ENCODE assay signal across 17 cellular contexts in the genomic region with DNA sequence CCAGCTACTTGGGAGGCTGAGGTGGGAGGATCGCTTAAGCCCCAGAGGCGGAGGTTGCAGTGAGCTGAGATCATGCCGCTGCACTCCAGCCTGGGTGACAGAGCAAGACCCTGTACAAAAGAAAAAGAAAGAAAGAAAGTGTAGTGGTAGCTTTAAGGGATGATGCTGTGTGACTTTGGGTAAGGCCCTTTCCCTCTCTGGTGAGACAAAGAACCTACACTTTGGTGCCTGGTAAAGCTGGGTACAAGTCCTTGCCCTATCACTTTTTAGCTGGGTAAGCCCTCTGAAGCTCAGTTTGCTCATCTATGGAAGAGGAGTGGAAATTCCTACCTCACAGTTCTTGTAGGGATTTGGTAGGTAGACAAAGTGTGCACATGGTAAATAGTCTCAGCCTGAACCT. TPM values are rescaled to one million over a fixed set of nuclear protein-coding genes. Genes with fewer than 3 reads are reported as not detected.
A peak's percentile ranks its signal among the peaks of the same experiment; 100 is the strongest.
DNase-seq lines count a peak whose midpoint lies in the region; ATAC-seq, FAIRE-seq and TF ChIP-seq lines count a peak whose summit lies in the region.
"Had no signal": no experiment of that assay in that cellular context is flagged by ENCODE, and none has a peak within 500 bp of the region (broad histone marks: within the 10 kb centered on the region; RNA-seq: fewer than 3 reads in every experiment).

No MANE protein-coding gene starts in this region.

- CTCF ChIA-PET in A549 (lab: Yijun Ruan, JAX) (interaction anchor here (0.9 to 12.8 kb wide), 11 partner anchors 9 to 199 kb away, joined by 3 to 170 read pairs (median 5); no protein-coding TSS in a partner anchor), K562 (lab: Yijun Ruan, JAX; ENCODE audit: low intra/inter-chr PET ratio) (no interaction called here)

- H3K9me3 ChIP-seq in A549 (no peaks in the 10 kb centered on the region), K562 (replicated peaks; ENCODE audit: control insufficient read depth, insufficient read depth, low read depth, low read length) (no peaks in the 10 kb centered on the region), parathyroid adenoma (ENCODE audit: control insufficient read depth, low read length) (no peaks in the 10 kb centered on the region), vagina (no peaks in the 10 kb centered on the region)
- H3K9me3 ChIP-seq: BE2C had no signal

- no peak for FAIRE-seq in A549 (lab: Jason Lieb, UNC)
- no peak for FAIRE-seq in K562 (lab: Jason Lieb, UNC)
- FAIRE-seq: A204.1, G401.6, GM12892 had no signal

- intact Hi-C loops in K562 (cut with micrococcal nuclease): no loop called here
- intact Hi-C loops in vagina (cut with DNase I): no loop called here

- H3K36me3 ChIP-seq in K562 (ENCODE audit: control insufficient read depth, insufficient read depth, low read length) (no peaks in the 10 kb centered on the region), parathyroid adenoma (ENCODE audit: control insufficient read depth, insufficient read depth, low read length) (no peaks in the 10 kb centered on the region), vagina (no peaks in the 10 kb centered on the region)
- H3K36me3 ChIP-seq: BE2C had no signal

- BruUV-seq in K562 (replicated peaks; lab: Mats Ljungman, UMichigan): no TSS peak

- TF ChIP-seq POLR2A in A549 (IDR thresholded peaks at IDR 0.05; ENCODE audit: low read length) (no peak), K562 (conservative IDR thresholded peaks at IDR 0.05) (no peak), vagina (IDR thresholded peaks at IDR 0.05) (no peak)

- no peaks in the 10 kb centered on the region for H4K20me1 ChIP-seq in K562 (replicated peaks; ENCODE audit: control insufficient read depth, insufficient read depth, low read length)

- in situ Hi-C loops in K562 (cut with MboI): no loop called here

- DNase-seq in A549 (ENCODE audit: low read depth in 1 of 2, low spot score in 1 of 2) (no peak), K562 (ENCODE audit: extremely low read depth in 1 of 4, low spot score in 3 of 4) (no peak), vagina (ENCODE audit: extremely low spot score in 2 of 2) (no peak)
- no peak for DNase-seq in central memory CD4-positive, alpha-beta T cell
- DNase-seq: BE2C; CD4-positive, alpha-beta memory T cell; DMS79 treated with DMSO at 0.1 percent for 48 hours; EL; H7 had no signal

- TF ChIP-seq RAD21 in A549 (conservative IDR thresholded peaks at IDR 0.05 in 1 of 2, IDR thresholded peaks at IDR 0.05 in 1 of 2) (no peak), K562 (CRISPR knock-in tag; conservative IDR thresholded peaks at IDR 0.05 in 1 of 2, IDR thresholded peaks at IDR 0.05 in 1 of 2) (no peak)

- H3K4me3 ChIP-seq in A549 (no peak overlapping the region), K562 (no peak overlapping the region), parathyroid adenoma (ENCODE audit: low read depth, low read length) (no peak overlapping the region), vagina (no peak overlapping the region)
- H3K4me3 ChIP-seq: GM23338 had no signal

- no peaks in the 10 kb centered on the region for H3K27me3 ChIP-seq in K562 (ENCODE audit: control insufficient read depth in 2 of 2, insufficient read depth in 2 of 2, low read length in 2 of 2)
- H3K27me3 ChIP-seq in parathyroid adenoma (ENCODE audit: control insufficient read depth, insufficient read depth, low read length): no peaks in the 10 kb centered on the region
- H3K27me3 ChIP-seq in vagina: no peaks in the 10 kb centered on the region
- H3K27me3 ChIP-seq: BE2C had no signal

- ATAC-seq in A549: no peak
- ATAC-seq in K562: no peak
- no peak for ATAC-seq in HG03097 (IDR thresholded peaks at IDR 0.05; ENCODE audit: low FRiP score, unreplicated experiment)
- no peak for ATAC-seq in HG03469 (IDR thresholded peaks at IDR 0.05; ENCODE audit: unreplicated experiment)
- ATAC-seq: GM23338 had no signal

- WGBS in A549 (ENCODE audit: missing lambda C conversion rate): 94% methylated on average over 3 of the region's 3 CpGs
- 92% methylated on average over 3 of the region's 3 CpGs for WGBS in K562 (ENCODE audit: insufficient coverage, low coverage, missing lambda C conversion rate)

- TF ChIP-seq CTCF in A549 (IDR thresholded peaks at IDR 0.05) (no peak), K562 (IDR thresholded peaks at IDR 0.05 in 2 of 3, conservative IDR thresholded peaks at IDR 0.05 in 1 of 3; ENCODE audit: insufficient read depth in 2 of 3, low read depth in 1 of 3, low read length in 3 of 3) (no peak), parathyroid adenoma (IDR thresholded peaks at IDR 0.05) (no peak), vagina (IDR thresholded peaks at IDR 0.05) (no peak)

- H3K4me1 ChIP-seq in A549 (peaks cover 52% of the 10 kb centered on the region), K562 (replicated peaks in 1 of 2; ENCODE audit: control insufficient read depth in 2 of 2, insufficient read depth in 2 of 2, low read length in 2 of 2) (peaks cover 11 to 44% of the 10 kb centered on the region in 2 experiments; a peak in 4 of 5 replicates), parathyroid adenoma (peaks cover 21% of the 10 kb centered on the region), vagina (peaks cover 54% of the 10 kb centered on the region)

- H3K79me2 ChIP-seq in K562 (ENCODE audit: control insufficient read depth, insufficient read depth, low read length) (peaks cover 23% of the 10 kb centered on the region), parathyroid adenoma (no peaks in the 10 kb centered on the region)

- H3K9me1 ChIP-seq in K562 (ENCODE audit: control insufficient read depth, insufficient read depth, low read length): no peaks in the 10 kb centered on the region

- no peak overlapping the region for H3K4me2 ChIP-seq in A549
- H3K4me2 ChIP-seq in K562 (ENCODE audit: insufficient read depth, low read length): no peak overlapping the region
- H3K4me2 ChIP-seq in parathyroid adenoma (ENCODE audit: low read length): no peak overlapping the region
- H3K4me2 ChIP-seq: GM23338 had no signal

- H3K9ac ChIP-seq in K562 (ENCODE audit: insufficient read depth in 1 of 2, low read depth in 2 of 2, low read length in 2 of 2) (no peak overlapping the region), parathyroid adenoma (no peak overlapping the region)

- H3K27ac ChIP-seq in A549: no peak overlapping the region
- H3K27ac ChIP-seq in K562 (ENCODE audit: extremely low read depth, low read depth, low read length): no peak overlapping the region
- H3K27ac ChIP-seq in parathyroid adenoma: peak overlapping the region; percentile 91
- H3K27ac ChIP-seq in vagina: peak overlapping the region; percentile 54
- H3K27ac ChIP-seq: HL-60 had no signal

- H2AFZ ChIP-seq in K562 (ENCODE audit: low read depth, low read length) (no peak overlapping the region), parathyroid adenoma (no peak overlapping the region)
- H2AFZ ChIP-seq: GM23338 had no signal

- TF ChIP-seq EP300 in A549 (IDR thresholded peaks at IDR 0.05) (no peak), K562 (IDR thresholded peaks at IDR 0.05; ENCODE audit: low read length) (no peak)

- POLR2A ChIA-PET in A549 (lab: Yijun Ruan, JAX) (no interaction called here), K562 (lab: Yijun Ruan, JAX) (interaction anchor here (1.2 kb wide), 1 partner anchor 140 kb away, joined by 4 read pairs; a partner anchor contains a TSS)

RNA-seq across cellular contexts. Expression of a gene that starts 1.7 kb away (rescaled TPM):
- 28.3 and 45.3 TPM in 2 replicates for polyA plus RNA-seq in A549 (2011; rRNA removed)
- 30.6 and 35.6 TPM in 2 replicates for polyA plus RNA-seq in A549 (2012; cell fraction: cytosol; rRNA removed)
- 22.9 and 25.9 TPM in 2 replicates for polyA plus RNA-seq in A549 (2012; cell fraction: nucleus; rRNA removed)
- polyA plus RNA-seq in A549 (2017; fragmentation: RNase III; extraction: RNeasy Plus Mini Kit Qiagen cat#74134 plus additional on column Dnase treatment): 31.9 to 41.4 TPM (median 37.6 TPM) in 3 replicates
- polyA minus RNA-seq in A549 (2011; rRNA and poly(A)+ RNA removed): 37.6 and 40.7 TPM in 2 replicates
- 57.2 and 111 TPM in 2 replicates for total RNA-seq in K562 (2011; cell fraction: chromatin; rRNA removed; ENCODE audit: low replicate concordance)
- total RNA-seq in K562 (2011; cell fraction: nucleolus; rRNA removed): 39.6 and 44.2 TPM in 2 replicates
- total RNA-seq in K562 (2011; cell fraction: nucleoplasm; rRNA removed): 63.2 and 85.5 TPM in 2 replicates
- 18.9 and 20.1 TPM in 2 replicates for total RNA-seq in K562 (2014; rRNA removed)
- total RNA-seq in K562 (2014; rRNA removed; fragmentation: Illumina TruSeq; extraction: Trizol): 12.3 TPM in 2 replicates
- 10.5 and 11.5 TPM in 2 replicates for total RNA-seq in K562 (2015; rRNA removed; fragmentation: Illumina TruSeq; extraction: Trizol)
- 35.9 and 41.8 TPM in 2 replicates for total RNA-seq in K562 (2021)
- 23.9 and 25.8 TPM in 2 replicates for polyA plus RNA-seq in K562 (2011; rRNA removed)
- 17.7 and 23.5 TPM in 2 replicates for polyA plus RNA-seq in K562 (2011; cell fraction: cytosol; rRNA removed)
- 55.7 and 92.8 TPM in 2 replicates for polyA plus RNA-seq in K562 (2011; cell fraction: nucleus; rRNA removed)
- 24.4 and 70.9 TPM in 2 replicates for polyA plus RNA-seq in K562 (2012)
- 31.4 and 32.8 TPM in 2 replicates for polyA plus RNA-seq in K562 (2014; fragmentation: Illumina TruSeq; extraction: Trizol)
- polyA plus RNA-seq in K562 (2014; fragmentation: Nextera tagmentation; extraction: Ambion mirVana): 1 to 10 TPM; 2.7 to 2.8 TPM
- 25.6 and 29.4 TPM in 2 replicates for polyA plus RNA-seq in K562 (2014; rRNA removed)
- polyA minus RNA-seq in K562 (2011; rRNA and poly(A)+ RNA removed): 14.2 and 18.2 TPM in 2 replicates
- 16.8 and 18.3 TPM in 2 replicates for polyA minus RNA-seq in K562 (2011; cell fraction: cytosol; rRNA and poly(A)+ RNA removed)
- 32.3 and 34.9 TPM in 2 replicates for polyA minus RNA-seq in K562 (2011; cell fraction: nucleus; rRNA and poly(A)+ RNA removed)
- total RNA-seq in vagina: 22.8 TPM

RNA-seq across cellular contexts. Expression of a gene that starts 58.1 kb away (rescaled TPM):
- polyA plus RNA-seq in A549 (2011; rRNA removed) (66.8 and 82.0 TPM in 2 replicates), A549 (2017; fragmentation: RNase III; extraction: RNeasy Plus Mini Kit Qiagen cat#74134 plus additional on column Dnase treatment) (43.9 to 48.9 TPM (median 46.5 TPM) in 3 replicates), K562 (2011; rRNA removed) (52.4 and 82.6 TPM in 2 replicates), K562 (2014; fragmentation: Illumina TruSeq; extraction: Trizol) (59.1 and 66.6 TPM in 2 replicates), K562 (2014; fragmentation: Nextera tagmentation; extraction: Ambion mirVana) (under 1 TPM; 0.62 to 0.83 TPM), K562 (2014; rRNA removed) (44.0 and 64.7 TPM in 2 replicates)
- polyA plus RNA-seq in A549 (2012; cell fraction: cytosol; rRNA removed): 39.3 and 51.0 TPM in 2 replicates
- 109 and 122 TPM in 2 replicates for polyA plus RNA-seq in A549 (2012; cell fraction: nucleus; rRNA removed)
- 145 and 151 TPM in 2 replicates for polyA minus RNA-seq in A549 (2011; rRNA and poly(A)+ RNA removed)
- 402 and 573 TPM in 2 replicates for total RNA-seq in K562 (2011; cell fraction: chromatin; rRNA removed; ENCODE audit: low replicate concordance)
- total RNA-seq in K562 (2011; cell fraction: nucleolus; rRNA removed): 257 and 272 TPM in 2 replicates
- 184 and 231 TPM in 2 replicates for total RNA-seq in K562 (2011; cell fraction: nucleoplasm; rRNA removed)
- total RNA-seq in K562 (2014; rRNA removed) (61.1 and 82.1 TPM in 2 replicates), K562 (2014; rRNA removed; fragmentation: Illumina TruSeq; extraction: Trizol) (44.5 and 53.1 TPM in 2 replicates), K562 (2015; rRNA removed; fragmentation: Illumina TruSeq; extraction: Trizol) (41.4 and 43.4 TPM in 2 replicates), K562 (2021) (110 and 136 TPM in 2 replicates), vagina (123 TPM)
- polyA plus RNA-seq in K562 (2011; cell fraction: cytosol; rRNA removed): 45.7 and 53.1 TPM in 2 replicates
- 311 and 369 TPM in 2 replicates for polyA plus RNA-seq in K562 (2011; cell fraction: nucleus; rRNA removed)
- 64.3 and 71.8 TPM in 2 replicates for polyA plus RNA-seq in K562 (2012)
- 81.5 and 92.7 TPM in 2 replicates for polyA minus RNA-seq in K562 (2011; rRNA and poly(A)+ RNA removed)
- 71.3 and 80.0 TPM in 2 replicates for polyA minus RNA-seq in K562 (2011; cell fraction: cytosol; rRNA and poly(A)+ RNA removed)
- polyA minus RNA-seq in K562 (2011; cell fraction: nucleus; rRNA and poly(A)+ RNA removed): 113 and 144 TPM in 2 replicates

Comparison
In these comparisons a context has a peak if more than half of its experiments do, and no peak if none do; other contexts are left out.
1. H3K27ac ChIP-seq: peak in parathyroid adenoma (single experiment) and vagina (single experiment); none in A549 (0 of 2) and K562 (single experiment).